In the genomic region with DNA sequence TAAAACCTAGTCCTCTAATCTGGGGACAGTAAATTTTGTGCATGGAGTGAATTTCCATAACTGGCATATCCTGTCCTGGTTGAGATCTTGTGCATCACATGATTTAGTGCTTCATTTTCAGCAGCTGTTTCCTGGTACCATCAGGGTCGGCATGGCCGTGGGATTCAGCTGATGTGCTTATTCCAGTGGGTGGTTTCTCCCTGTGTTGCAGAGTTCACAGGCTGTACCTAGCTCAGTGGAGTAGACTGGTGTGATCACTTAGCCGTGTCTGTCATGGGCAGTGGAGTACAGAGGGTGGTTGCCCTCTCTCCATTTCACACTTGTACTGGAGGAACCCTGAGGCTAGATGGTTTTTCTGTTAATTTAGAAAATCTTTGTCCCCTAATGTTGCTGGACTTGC, we compare ENCODE assay signal across 25 cellular contexts.
DNase-seq lines count a peak whose midpoint lies in the region; ATAC-seq and TF ChIP-seq lines count a peak whose summit lies in the region.
"Had no signal": no experiment of that assay in that cellular context is flagged by ENCODE, and none has a peak within 500 bp of the region (broad histone marks: within the 10 kb centered on the region; RNA-seq: fewer than 3 reads in every experiment).

No MANE protein-coding gene starts in this region.

- H3K27ac ChIP-seq in HEK293 (ENCODE audit: extremely low read depth, low read depth, low read length) (no peak overlapping the region), tibial artery (peak overlapping the region; percentile 9 to 33)
- H3K27ac ChIP-seq: gastrocnemius medialis, parathyroid adenoma, sigmoid colon had no signal

- peaks cover 71% of the 10 kb centered on the region for H3K4me1 Mint-ChIP-seq in WTC11
- H3K4me1 Mint-ChIP-seq: activated naive CD8-positive, alpha-beta T cell treated with anti-CD3 and anti-CD28 coated beads, Interleukin-2, amount 10 ng/mL, durations not matched to agents 7 days and 5 days; CD14-positive monocyte; stimulated activated memory B cell treated with anti-CD40 and anti-IgM and Interleukin-4, amounts not matched to agents 10 μg/mL and 1 μg/mL and 100 μg/mL, for 72 hours; T-helper 17 cell had no signal

- H3K4me3 Mint-ChIP-seq in WTC11, result no peak overlapping the region
- H3K4me3 Mint-ChIP-seq: activated CD8-positive, alpha-beta T cell treated with anti-CD3 and anti-CD28 coated beads, Interleukin-2, amount 10 ng/mL, durations not matched to agents 7 days and 5 days; activated naive CD8-positive, alpha-beta T cell treated with anti-CD3 and anti-CD28 coated beads, Interleukin-2, amount 10 ng/mL, durations not matched to agents 7 days and 5 days; CD14-positive monocyte; stimulated activated memory B cell treated with anti-CD40 and anti-IgM and Interleukin-4, amounts not matched to agents 10 μg/mL and 1 μg/mL and 100 μg/mL, for 72 hours; T-helper 17 cell had no signal

- H3K27me3 Mint-ChIP-seq in WTC11 (ENCODE audit: low read depth), result no peaks in the 10 kb centered on the region
- H3K27me3 Mint-ChIP-seq: activated naive CD8-positive, alpha-beta T cell treated with anti-CD3 and anti-CD28 coated beads, Interleukin-2, amount 10 ng/mL, durations not matched to agents 7 days and 5 days; stimulated activated memory B cell treated with anti-CD40 and anti-IgM and Interleukin-4, amounts not matched to agents 10 μg/mL and 1 μg/mL and 100 μg/mL, for 72 hours; T-helper 17 cell had no signal

- H3K9me3 ChIP-seq in HEK293 (ENCODE audit: control insufficient read depth, insufficient read depth, low read depth, low read length) (no peaks in the 10 kb centered on the region), tibial artery (peaks cover 0 to 3% (median 3%) of the 10 kb centered on the region in 3 donors)
- H3K9me3 ChIP-seq: gastrocnemius medialis, sigmoid colon had no signal

- H3K4me3 ChIP-seq in HEK293 (ENCODE audit: low read depth, low read length), result no peak overlapping the region
- H3K4me3 ChIP-seq in tibial artery, result no peak overlapping the region
- H3K4me3 ChIP-seq: gastrocnemius medialis, sigmoid colon had no signal

- no peak for TF ChIP-seq CTCF in HEK293 (tag by site-specific recombination; IDR thresholded peaks at IDR 0.05)
- TF ChIP-seq CTCF in WTC11 (IDR thresholded peaks at IDR 0.05), result no peak
- no peak for TF ChIP-seq CTCF in tibial artery (IDR thresholded peaks at IDR 0.05)

- no peaks in the 10 kb centered on the region for H3K9me3 Mint-ChIP-seq in WTC11
- H3K9me3 Mint-ChIP-seq: activated naive CD8-positive, alpha-beta T cell treated with anti-CD3 and anti-CD28 coated beads, Interleukin-2, amount 10 ng/mL, durations not matched to agents 7 days and 5 days; activated T-helper 2 cell treated with anti-CD3 and anti-CD28 coated beads, Interferon-gamma antibody, Interleukin-2, Interleukin-4, amounts not matched to agents 10 μg/mL and 5 μg/mL and 100 μg/mL, durations not matched to agents 14 hours and 24 hours and 36 hours; stimulated activated memory B cell treated with anti-CD40 and anti-IgM and Interleukin-4, amounts not matched to agents 10 μg/mL and 1 μg/mL and 100 μg/mL, for 72 hours had no signal

- H3K4me1 ChIP-seq in HEK293 (ENCODE audit: control insufficient read depth, insufficient read depth, low read length), result no peaks in the 10 kb centered on the region; the same call in 1 of the 2 replicates
- H3K4me1 ChIP-seq in tibial artery, result peaks cover 0 to 54% (median 11%) of the 10 kb centered on the region in 4 donors
- H3K4me1 ChIP-seq: parathyroid adenoma had no signal

- H3K27ac Mint-ChIP-seq in WTC11, result peak overlapping the region; percentile 40; the same call in 1 of the 2 replicates
- H3K27ac Mint-ChIP-seq: activated CD8-positive, alpha-beta T cell treated with anti-CD3 and anti-CD28 coated beads, Interleukin-2, amount 10 ng/mL, durations not matched to agents 7 days and 5 days; activated naive CD8-positive, alpha-beta T cell treated with anti-CD3 and anti-CD28 coated beads, Interleukin-2, amount 10 ng/mL, durations not matched to agents 7 days and 5 days; activated T-helper 2 cell treated with anti-CD3 and anti-CD28 coated beads, Interferon-gamma antibody, Interleukin-2, Interleukin-4, amounts not matched to agents 10 μg/mL and 5 μg/mL and 100 μg/mL, durations not matched to agents 14 hours and 24 hours and 36 hours; CD14-positive monocyte; stimulated activated memory B cell treated with anti-CD40 and anti-IgM and Interleukin-4, amounts not matched to agents 10 μg/mL and 1 μg/mL and 100 μg/mL, for 72 hours; T-helper 17 cell had no signal

- intact Hi-C loops in tibial artery (cut with DNase I; ENCODE audit: low total_unique reads), result no loop called here

- DNase-seq in WTC11 (ENCODE audit: low spot score) (no peak), kidney tubule cell (ENCODE audit: low spot score) (peak; percentile 62), tibial artery (no peak), NCI-H510A treated with DMSO at 0.1 percent for 48 hours (lab: John Stamatoyannopoulos, UW) (no peak)
- DNase-seq: activated CD8-positive, alpha-beta T cell treated with anti-CD3 and anti-CD28 coated beads, Interleukin-2, amount 10 ng/mL, durations not matched to agents 7 days and 5 days; activated naive CD8-positive, alpha-beta T cell treated with anti-CD3 and anti-CD28 coated beads, Interleukin-2, amount 10 ng/mL, durations not matched to agents 7 days and 5 days; caudate nucleus; gastrocnemius medialis; H7; hippocampal formation; NCI-H1105; NCI-H2029; NCI-H2227 treated with DMSO at 0.1 percent for 48 hours; sigmoid colon; stimulated activated CD4-positive, alpha-beta T cell treated with anti-CD3 and anti-CD28 coated beads, Interleukin-4, amount 100 ng/mL, for 24 hours; substantia nigra; T-helper 17 cell had no signal

- H3K27me3 ChIP-seq in tibial artery, result no peaks in the 10 kb centered on the region
- H3K27me3 ChIP-seq: gastrocnemius medialis, sigmoid colon had no signal

- no peaks in the 10 kb centered on the region for H3K36me3 ChIP-seq in HEK293 (ENCODE audit: control insufficient read depth in 2 of 2, insufficient read depth in 1 of 2, low read length in 2 of 2)
- no peaks in the 10 kb centered on the region for H3K36me3 ChIP-seq in tibial artery
- H3K36me3 ChIP-seq: gastrocnemius medialis, sigmoid colon had no signal

- ATAC-seq in WTC11, result no peak
- no peak for ATAC-seq in GM18868 (IDR thresholded peaks at IDR 0.05; ENCODE audit: unreplicated experiment)
- ATAC-seq in HG03565 (IDR thresholded peaks at IDR 0.05; ENCODE audit: unreplicated experiment), result no peak
- ATAC-seq: activated CD8-positive, alpha-beta T cell treated with anti-CD3 and anti-CD28 coated beads, Interleukin-2, amount 10 ng/mL, durations not matched to agents 7 days and 5 days; gastrocnemius medialis; SK-N-SH treated with all-trans-retinoic acid at 6 μM for 48 hours; stimulated activated memory B cell treated with anti-CD40 and anti-IgM and Interleukin-4, amounts not matched to agents 10 μg/mL and 1 μg/mL and 100 μg/mL, for 72 hours; T-helper 17 cell had no signal

- POLR2A ChIA-PET in HEK293 (lab: Yijun Ruan, JAX) (interaction anchor here (0.7 kb wide), 1 partner anchor 91 kb away, joined by 3 read pairs; no protein-coding TSS in a partner anchor), WTC11 (lab: Charles Lee) (no interaction called here)

- no peaks in the 10 kb centered on the region for H3K36me3 Mint-ChIP-seq in WTC11
- H3K36me3 Mint-ChIP-seq: activated naive CD8-positive, alpha-beta T cell treated with anti-CD3 and anti-CD28 coated beads, Interleukin-2, amount 10 ng/mL, durations not matched to agents 7 days and 5 days; CD14-positive monocyte; stimulated activated memory B cell treated with anti-CD40 and anti-IgM and Interleukin-4, amounts not matched to agents 10 μg/mL and 1 μg/mL and 100 μg/mL, for 72 hours had no signal

- CTCF ChIA-PET in HEK293 (lab: Yijun Ruan, JAX), result no interaction called here
- CTCF ChIA-PET in WTC11 (lab: Charles Lee), result no interaction called here

TF ChIP-seq in WTC11, 78 proteins besides CTCF, POLR2A, EP300 and RAD21 (continues in another document):
- TF ChIP-seq, protein P1, sequence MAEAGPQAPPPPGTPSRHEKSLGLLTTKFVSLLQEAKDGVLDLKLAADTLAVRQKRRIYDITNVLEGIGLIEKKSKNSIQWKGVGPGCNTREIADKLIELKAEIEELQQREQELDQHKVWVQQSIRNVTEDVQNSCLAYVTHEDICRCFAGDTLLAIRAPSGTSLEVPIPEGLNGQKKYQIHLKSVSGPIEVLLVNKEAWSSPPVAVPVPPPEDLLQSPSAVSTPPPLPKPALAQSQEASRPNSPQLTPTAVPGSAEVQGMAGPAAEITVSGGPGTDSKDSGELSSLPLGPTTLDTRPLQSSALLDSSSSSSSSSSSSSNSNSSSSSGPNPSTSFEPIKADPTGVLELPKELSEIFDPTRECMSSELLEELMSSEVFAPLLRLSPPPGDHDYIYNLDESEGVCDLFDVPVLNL (CRISPR knock-in tag; IDR thresholded peaks at IDR 0.05; ENCODE audit: borderline replicate concordance, low read depth), result no peak
- TF ChIP-seq ZNF121 (CRISPR knock-in tag; IDR thresholded peaks at IDR 0.05), result no peak
- no peak for TF ChIP-seq NFE2L1 (CRISPR knock-in tag; IDR thresholded peaks at IDR 0.05)
- no peak for TF ChIP-seq RORB (CRISPR knock-in tag; IDR thresholded peaks at IDR 0.05)
- TF ChIP-seq, protein P2, sequence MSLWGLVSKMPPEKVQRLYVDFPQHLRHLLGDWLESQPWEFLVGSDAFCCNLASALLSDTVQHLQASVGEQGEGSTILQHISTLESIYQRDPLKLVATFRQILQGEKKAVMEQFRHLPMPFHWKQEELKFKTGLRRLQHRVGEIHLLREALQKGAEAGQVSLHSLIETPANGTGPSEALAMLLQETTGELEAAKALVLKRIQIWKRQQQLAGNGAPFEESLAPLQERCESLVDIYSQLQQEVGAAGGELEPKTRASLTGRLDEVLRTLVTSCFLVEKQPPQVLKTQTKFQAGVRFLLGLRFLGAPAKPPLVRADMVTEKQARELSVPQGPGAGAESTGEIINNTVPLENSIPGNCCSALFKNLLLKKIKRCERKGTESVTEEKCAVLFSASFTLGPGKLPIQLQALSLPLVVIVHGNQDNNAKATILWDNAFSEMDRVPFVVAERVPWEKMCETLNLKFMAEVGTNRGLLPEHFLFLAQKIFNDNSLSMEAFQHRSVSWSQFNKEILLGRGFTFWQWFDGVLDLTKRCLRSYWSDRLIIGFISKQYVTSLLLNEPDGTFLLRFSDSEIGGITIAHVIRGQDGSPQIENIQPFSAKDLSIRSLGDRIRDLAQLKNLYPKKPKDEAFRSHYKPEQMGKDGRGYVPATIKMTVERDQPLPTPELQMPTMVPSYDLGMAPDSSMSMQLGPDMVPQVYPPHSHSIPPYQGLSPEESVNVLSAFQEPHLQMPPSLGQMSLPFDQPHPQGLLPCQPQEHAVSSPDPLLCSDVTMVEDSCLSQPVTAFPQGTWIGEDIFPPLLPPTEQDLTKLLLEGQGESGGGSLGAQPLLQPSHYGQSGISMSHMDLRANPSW (CRISPR knock-in tag; conservative IDR thresholded peaks at IDR 0.05; ENCODE audit: low read depth), result no peak
- TF ChIP-seq GRHL2 (CRISPR knock-in tag; IDR thresholded peaks at IDR 0.05; ENCODE audit: insufficient replicate concordance, severe bottlenecking), result no peak
- TF ChIP-seq GTF2I (CRISPR knock-in tag; conservative IDR thresholded peaks at IDR 0.05), result no peak
